Comparison of ENCODE assay signal across 9 cellular contexts in the genomic region with DNA sequence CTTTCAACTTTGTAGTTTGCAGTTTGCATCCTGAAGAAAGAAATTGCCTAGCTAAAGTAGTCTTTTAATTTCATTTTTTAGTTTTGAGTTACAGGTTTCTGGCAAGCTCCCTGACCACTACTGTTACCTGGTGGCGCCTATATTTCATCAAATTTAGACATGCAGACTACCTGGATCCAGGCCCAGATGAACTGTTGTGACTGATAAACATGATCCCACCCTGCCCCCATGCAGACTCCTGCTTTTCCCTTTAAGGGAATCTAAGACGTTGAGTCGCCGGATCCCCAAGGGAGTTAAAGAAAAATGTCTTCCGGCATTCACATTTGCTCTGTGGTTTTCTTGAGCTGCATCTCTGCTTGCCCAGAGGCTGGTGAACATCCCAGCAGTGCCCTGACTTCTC. TPM values are rescaled to one million over a fixed set of nuclear protein-coding genes. Genes with fewer than 3 reads are reported as not detected.
A peak's percentile ranks its signal among the peaks of the same experiment; 100 is the strongest.
DNase-seq lines count a peak whose midpoint lies in the region; ATAC-seq and TF ChIP-seq lines count a peak whose summit lies in the region.
"Had no signal": no experiment of that assay in that cellular context is flagged by ENCODE, and none has a peak within 500 bp of the region (broad histone marks: within the 10 kb centered on the region; RNA-seq: fewer than 3 reads in every experiment).

No MANE protein-coding gene starts in this region.

- no peaks in the 10 kb centered on the region for H3K27me3 Mint-ChIP-seq in progenitor cell of endocrine pancreas

- no peaks in the 10 kb centered on the region for H3K9me3 Mint-ChIP-seq in progenitor cell of endocrine pancreas (ENCODE audit: low read depth)

- H3K4me3 Mint-ChIP-seq in progenitor cell of endocrine pancreas (ENCODE audit: low read depth): no peak overlapping the region

- no peak for ATAC-seq in GM19455 (IDR thresholded peaks at IDR 0.05; ENCODE audit: unreplicated experiment)

- peak overlapping the region; percentile 84 for H3K27ac Mint-ChIP-seq in progenitor cell of endocrine pancreas

- H3K36me3 Mint-ChIP-seq in progenitor cell of endocrine pancreas (ENCODE audit: insufficient read depth): no peaks in the 10 kb centered on the region

- peak; percentile 31 for DNase-seq in ELF-1 (ENCODE audit: low read depth, low spot score)
- peak; percentile 15 for DNase-seq in NCI-H2107 treated with DMSO at 0.1 percent for 48 hours (lab: John Stamatoyannopoulos, UW; ENCODE audit: unreplicated experiment)
- peak; percentile 77 for DNase-seq in cerebellar cortex (ENCODE audit: low spot score)
- DNase-seq in progenitor cell of endocrine pancreas (ENCODE audit: low spot score, unreplicated experiment): no peak
- no peak for DNase-seq in dermis blood vessel endothelial cell
- DNase-seq in stimulated activated CD4-positive, alpha-beta T cell treated with anti-CD3 and anti-CD28 coated beads, Interleukin-2, amount 100 ng/mL, for 24 hours: no peak
- DNase-seq in HPDE6-E6E7 (ENCODE audit: extremely low spot score): no peak
- DNase-seq: NCI-H1092 had no signal

- H3K4me1 Mint-ChIP-seq in progenitor cell of endocrine pancreas (ENCODE audit: low read depth): peaks cover 3% of the 10 kb centered on the region

- TF ChIP-seq CTCF in progenitor cell of endocrine pancreas (IDR thresholded peaks at IDR 0.05; ENCODE audit: unreplicated experiment): no peak

RNA-seq across cellular contexts. Expression of a gene that starts 22.2 kb away (rescaled TPM):
- 8.3 and 9.8 TPM in 2 replicates for total RNA-seq in progenitor cell of endocrine pancreas
- total RNA-seq in dermis blood vessel endothelial cell: 3.3 and 5.3 TPM in 2 replicates

Comparison
In these comparisons a context has a peak if more than half of its experiments do, and no peak if none do; other contexts are left out.
1. DNase-seq: peak in ELF-1 (single experiment), NCI-H2107 treated with DMSO at 0.1 percent for 48 hours (single experiment) and cerebellar cortex (single experiment); none in progenitor cell of endocrine pancreas (single experiment), dermis blood vessel endothelial cell (single experiment), stimulated activated CD4-positive, alpha-beta T cell treated with anti-CD3 and anti-CD28 coated beads, Interleukin-2, amount 100 ng/mL, for 24 hours (0 of 2) and HPDE6-E6E7 (single experiment).